In the genomic region with DNA sequence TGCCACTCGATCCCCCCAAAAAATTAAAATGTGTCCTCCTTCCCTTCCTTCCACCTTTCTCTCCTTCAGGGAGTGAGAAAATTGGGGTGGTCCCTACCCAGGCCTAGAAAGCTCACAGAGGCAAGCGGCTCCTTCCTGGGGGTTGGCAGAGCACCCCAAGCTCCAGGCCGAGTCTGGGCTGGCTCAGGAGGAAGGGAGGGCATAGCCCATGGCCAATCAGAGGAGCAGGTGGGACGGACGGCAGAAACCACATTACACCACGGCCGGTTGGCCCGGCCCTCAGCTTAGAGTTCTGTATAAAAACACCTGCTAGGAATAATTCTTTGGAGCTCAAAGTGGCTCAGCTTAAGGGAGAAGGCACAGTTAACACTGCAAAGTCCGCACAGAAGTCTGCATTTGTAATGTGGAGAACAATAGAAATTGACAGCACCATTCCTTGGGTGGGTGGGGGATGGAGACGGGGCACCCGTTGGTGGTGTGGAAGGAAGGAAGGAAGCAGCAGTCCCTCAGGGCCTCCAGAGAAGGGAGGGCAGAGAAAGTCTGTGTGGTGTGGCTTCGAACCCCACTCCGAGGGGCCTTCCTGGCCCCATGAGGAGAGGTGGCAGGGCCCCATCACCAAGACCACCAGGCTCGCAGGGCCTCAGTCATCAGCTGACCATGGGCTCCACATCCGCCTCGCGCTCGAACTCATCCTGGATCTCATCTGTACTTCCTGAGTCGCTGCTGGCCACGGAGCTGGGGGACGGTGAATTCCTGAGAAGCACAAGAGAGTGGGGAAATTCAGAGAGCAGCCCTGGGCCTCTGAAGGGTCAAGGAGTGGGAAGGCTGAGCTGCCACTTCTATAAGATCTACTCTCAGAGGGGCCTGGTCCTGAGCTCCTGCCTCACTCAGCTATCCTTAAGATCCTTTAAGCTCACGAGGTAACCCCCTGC, we compare ENCODE assay signal across 9 cellular contexts. TPM values are rescaled to one million over a fixed set of nuclear protein-coding genes. Genes with fewer than 3 reads are reported as not detected.
DNase-seq lines count a peak whose midpoint lies in the region; ATAC-seq lines count a peak whose summit lies in the region.
"Had no signal": no experiment of that assay in that cellular context is flagged by ENCODE, and none has a peak within 500 bp of the region (broad histone marks: within the 10 kb centered on the region; RNA-seq: fewer than 3 reads in every experiment).

No MANE protein-coding gene starts in this region.

- no peaks in the 10 kb centered on the region for H3K9me3 Mint-ChIP-seq in activated T-helper 17 cell treated with anti-CD3 and anti-CD28 coated beads, Interleukin-2, amount 50 U/mL, for 72 hours
- no peaks in the 10 kb centered on the region for H3K9me3 Mint-ChIP-seq in immature natural killer cell

- H3K4me3 Mint-ChIP-seq in activated T-helper 17 cell treated with anti-CD3 and anti-CD28 coated beads, Interleukin-2, amount 50 U/mL, for 72 hours = peak overlapping the region; percentile 63
- peak overlapping the region in 1 of 5 donors; percentile 48 for H3K4me3 Mint-ChIP-seq in immature natural killer cell
- H3K4me3 Mint-ChIP-seq: activated CD8-positive, alpha-beta memory T cell treated with anti-CD3 and anti-CD28 coated beads, Interleukin-2, amount 10 ng/mL, durations not matched to agents 7 days and 5 days had no signal

- DNase-seq in immature natural killer cell (no peak), substantia nigra (lab: John Stamatoyannopoulos, UW) (peak in 19 of 49 donors; percentile 12 to 53 (median 27)), NCI-H2081 treated with DMSO at 0.1 percent for 48 hours (lab: John Stamatoyannopoulos, UW) (no peak), DMS153 treated with DMSO at 0.1 percent for 48 hours (lab: John Stamatoyannopoulos, UW; ENCODE audit: unreplicated experiment) (no peak)
- DNase-seq: activated CD8-positive, alpha-beta memory T cell treated with anti-CD3 and anti-CD28 coated beads, Interleukin-2, amount 10 ng/mL, durations not matched to agents 7 days and 5 days had no signal

- peak overlapping the region; percentile 73 for H3K27ac ChIP-seq in substantia nigra (ENCODE audit: low read depth, low read length, poor library complexity, severe bottlenecking)

- H3K4me1 Mint-ChIP-seq in activated T-helper 17 cell treated with anti-CD3 and anti-CD28 coated beads, Interleukin-2, amount 50 U/mL, for 72 hours = peaks cover 31% of the 10 kb centered on the region
- H3K4me1 Mint-ChIP-seq in immature natural killer cell = peaks cover 31 to 38% of the 10 kb centered on the region in 2 donors

- peaks cover 75% of the 10 kb centered on the region for H3K36me3 Mint-ChIP-seq in activated T-helper 17 cell treated with anti-CD3 and anti-CD28 coated beads, Interleukin-2, amount 50 U/mL, for 72 hours (ENCODE audit: low read depth)
- peaks cover 8 to 22% (median 14%) of the 10 kb centered on the region in 3 donors for H3K36me3 Mint-ChIP-seq in immature natural killer cell

- no peaks in the 10 kb centered on the region for H3K27me3 Mint-ChIP-seq in activated T-helper 17 cell treated with anti-CD3 and anti-CD28 coated beads, Interleukin-2, amount 50 U/mL, for 72 hours
- H3K27me3 Mint-ChIP-seq in immature natural killer cell (ENCODE audit: low read depth in 3 of 3) = peaks cover 0 to 7% (median 1%) of the 10 kb centered on the region in 3 donors
- H3K27me3 Mint-ChIP-seq: activated CD8-positive, alpha-beta memory T cell treated with anti-CD3 and anti-CD28 coated beads, Interleukin-2, amount 10 ng/mL, durations not matched to agents 7 days and 5 days had no signal

- peak overlapping the region; percentile 91 for H3K27ac Mint-ChIP-seq in activated T-helper 17 cell treated with anti-CD3 and anti-CD28 coated beads, Interleukin-2, amount 50 U/mL, for 72 hours
- H3K27ac Mint-ChIP-seq in immature natural killer cell = peak overlapping the region; percentile 64 to 84 (median 73)
- H3K27ac Mint-ChIP-seq: activated CD8-positive, alpha-beta memory T cell treated with anti-CD3 and anti-CD28 coated beads, Interleukin-2, amount 10 ng/mL, durations not matched to agents 7 days and 5 days had no signal

- ATAC-seq in HG02981 (IDR thresholded peaks at IDR 0.05; ENCODE audit: unreplicated experiment) (peak; percentile 46), HG03469 (IDR thresholded peaks at IDR 0.05; ENCODE audit: unreplicated experiment) (no peak)
- ATAC-seq in activated T-helper 17 cell treated with anti-CD3 and anti-CD28 coated beads, Interleukin-2, amount 50 U/mL, for 72 hours (replicated peaks) = no peak
- ATAC-seq: activated CD8-positive, alpha-beta memory T cell treated with anti-CD3 and anti-CD28 coated beads, Interleukin-2, amount 10 ng/mL, durations not matched to agents 7 days and 5 days had no signal

RNA-seq across cellular contexts. Expression of gene ALDH4A1, which starts 5.8 kb away (rescaled TPM):
- total RNA-seq in activated T-helper 17 cell treated with anti-CD3 and anti-CD28 coated beads, Interleukin-2, amount 50 U/mL, for 72 hours = 1 to 10 TPM; 3.5 to 4.8 TPM
- polyA plus RNA-seq in immature natural killer cell = 1 to 10 TPM; 1.7 to 6.7 (median 3.8) TPM

RNA-seq across cellular contexts. Expression of gene IFFO2, which starts 48.3 kb away (rescaled TPM):
- total RNA-seq in activated T-helper 17 cell treated with anti-CD3 and anti-CD28 coated beads, Interleukin-2, amount 50 U/mL, for 72 hours = 10 to 100 TPM; 17.0 to 38.2 TPM
- 1 to 10 TPM; 1.9 to 3.9 (median 3.2) TPM for polyA plus RNA-seq in immature natural killer cell

RNA-seq across cellular contexts. Expression of gene TAS1R2, which starts 48.7 kb away (rescaled TPM):
- total RNA-seq in activated T-helper 17 cell treated with anti-CD3 and anti-CD28 coated beads, Interleukin-2, amount 50 U/mL, for 72 hours = not detected
- polyA plus RNA-seq in immature natural killer cell = not detected
- total RNA-seq: activated CD8-positive, alpha-beta memory T cell treated with anti-CD3 and anti-CD28 coated beads, Interleukin-2, amount 10 ng/mL, durations not matched to agents 7 days and 5 days; H1 had no signal
- polyA plus RNA-seq: H1 had no signal
